In the genomic region with DNA sequence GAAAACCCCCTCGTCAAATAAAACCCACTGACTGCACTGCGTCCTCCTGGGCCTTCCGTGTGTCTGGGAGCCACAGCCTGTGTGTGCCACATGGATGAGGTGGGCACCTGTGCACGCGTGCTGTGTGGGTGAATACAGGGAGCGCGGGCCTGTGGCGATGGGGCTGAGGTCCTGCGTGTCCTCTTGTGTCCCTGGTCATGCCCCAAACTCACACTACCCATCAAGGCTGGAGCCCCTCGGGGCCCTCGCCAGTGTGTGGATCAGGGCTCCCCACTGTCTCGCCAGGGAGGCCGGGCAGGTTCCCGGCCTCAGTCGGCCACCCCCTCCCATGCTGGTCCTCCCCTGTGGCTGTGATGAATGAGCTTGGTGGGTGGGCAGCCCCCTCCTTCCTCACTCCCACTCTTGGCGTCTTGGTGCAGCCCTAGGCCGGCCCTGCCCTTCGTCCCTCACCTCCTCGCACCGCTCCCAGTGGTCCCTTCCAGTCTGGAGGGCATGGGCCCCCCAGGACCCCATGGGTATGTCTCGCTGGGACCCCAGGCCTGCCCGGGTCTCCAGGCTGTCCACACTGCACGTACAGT, we compare ENCODE assay signal across 9 cellular contexts. TPM values are rescaled to one million over a fixed set of nuclear protein-coding genes. Genes with fewer than 3 reads are reported as not detected.
A peak's percentile ranks its signal among the peaks of the same experiment; 100 is the strongest.
DNase-seq lines count a peak whose midpoint lies in the region; ATAC-seq and TF ChIP-seq lines count a peak whose summit lies in the region.
"Had no signal": no experiment of that assay in that cellular context is flagged by ENCODE, and none has a peak within 500 bp of the region (broad histone marks: within the 10 kb centered on the region; RNA-seq: fewer than 3 reads in every experiment).

No MANE protein-coding gene starts in this region.

- no peaks in the 10 kb centered on the region for H3K27me3 Mint-ChIP-seq in chondrocyte (ENCODE audit: low read depth)
- peaks cover 8 to 35% of the 10 kb centered on the region in 2 donors for H3K27me3 Mint-ChIP-seq in natural killer cell (ENCODE audit: low read depth in 2 of 2)

- ATAC-seq in natural killer cell, result no peak
- ATAC-seq in HG02852 (IDR thresholded peaks at IDR 0.05; ENCODE audit: unreplicated experiment), result no peak

- DNase-seq in AG09309 (ENCODE audit: low read depth), result no peak
- DNase-seq in chondrocyte (ENCODE audit: low spot score), result no peak
- DNase-seq in natural killer cell, result no peak
- DNase-seq in retina, result no peak
- DNase-seq in NCI-H2107 treated with DMSO at 0.1 percent for 48 hours (lab: John Stamatoyannopoulos, UW; ENCODE audit: unreplicated experiment), result no peak
- DNase-seq in NCI-H2227 treated with DMSO at 0.1 percent for 48 hours (lab: John Stamatoyannopoulos, UW), result no peak

- H3K36me3 Mint-ChIP-seq in chondrocyte (ENCODE audit: low read depth) (no peaks in the 10 kb centered on the region), natural killer cell (no peaks in the 10 kb centered on the region)

- H3K9me3 ChIP-seq in HUES48 (ENCODE audit: control insufficient read depth, insufficient read depth, low read length), result no peaks in the 10 kb centered on the region

- peaks cover 57% of the 10 kb centered on the region for H3K4me1 Mint-ChIP-seq in chondrocyte (ENCODE audit: low read depth)
- peaks cover 0 to 38% of the 10 kb centered on the region in 2 donors for H3K4me1 Mint-ChIP-seq in natural killer cell

- H3K36me3 ChIP-seq in HUES48 (ENCODE audit: control insufficient read depth, insufficient read depth, low read length), result peaks cover 9% of the 10 kb centered on the region

- H3K9ac ChIP-seq in HUES48 (ENCODE audit: low read depth, low read length), result no peak overlapping the region

- intact Hi-C loops in natural killer cell (cut with micrococcal nuclease), result no loop called here

- H3K4me3 Mint-ChIP-seq in chondrocyte (ENCODE audit: unreplicated experiment) (peak overlapping the region; percentile 61), natural killer cell (peak overlapping the region; percentile 81)

- no peaks in the 10 kb centered on the region for H3K9me3 Mint-ChIP-seq in chondrocyte (ENCODE audit: low read depth)
- no peaks in the 10 kb centered on the region for H3K9me3 Mint-ChIP-seq in natural killer cell

- TF ChIP-seq CTCF in AG09309 (IDR thresholded peaks at IDR 0.05; ENCODE audit: control insufficient read depth, insufficient read depth, low read depth, low read length, missing control alignments), result no peak
- no peak for TF ChIP-seq CTCF in chondrocyte (IDR thresholded peaks at IDR 0.05)
- TF ChIP-seq CTCF in natural killer cell (IDR thresholded peaks at IDR 0.05), result no peak

- H3K4me3 ChIP-seq in AG09309 (ENCODE audit: control insufficient read depth, low read depth, low read length) (peak overlapping the region; percentile 63), HUES48 (ENCODE audit: low read depth, low read length) (peak overlapping the region; percentile 65)

- H3K27ac ChIP-seq in HUES48 (ENCODE audit: low read depth, low read length), result no peak overlapping the region

- peaks cover 49% of the 10 kb centered on the region for H3K27me3 ChIP-seq in HUES48 (ENCODE audit: control insufficient read depth, insufficient read depth, low read length)

- H3K4me1 ChIP-seq in HUES48 (ENCODE audit: control insufficient read depth, insufficient read depth, low read length), result peaks cover 51% of the 10 kb centered on the region

- H3K27ac Mint-ChIP-seq in chondrocyte (ENCODE audit: unreplicated experiment) (peak overlapping the region; percentile 87), natural killer cell (no peak overlapping the region)

RNA-seq across cellular contexts. Expression of a gene that starts 0.7 kb away (rescaled TPM):
- total RNA-seq in chondrocyte (460 to 558 TPM (median 549 TPM) in 3 replicates), natural killer cell (10 to 100 TPM; 40.9 to 68.3 (median 52.9) TPM)

RNA-seq across cellular contexts. Expression of a gene that starts 4.3 kb away (rescaled TPM):
- 0.57 to 5.0 TPM (median 1.4 TPM) in 3 replicates for total RNA-seq in chondrocyte
- total RNA-seq in natural killer cell, result 10 to 100 TPM in 1 of 3 donors, 1 to 10 TPM in 2; 3.4 to 10.1 (median 3.8) TPM
- total RNA-seq: HT1080 had no signal

RNA-seq across cellular contexts. Expression of a gene that starts 10.3 kb away (rescaled TPM):
- total RNA-seq in chondrocyte, result 139 to 173 TPM (median 142 TPM) in 3 replicates
- total RNA-seq in natural killer cell, result 10 to 100 TPM; 48.2 to 63.8 (median 61.2) TPM

RNA-seq across cellular contexts. Expression of a gene that starts 10.6 kb away (rescaled TPM):
- total RNA-seq in chondrocyte (62.3 to 115 TPM (median 69.2 TPM) in 3 replicates), natural killer cell (10 to 100 TPM; 11.2 to 18.6 (median 14.6) TPM)

RNA-seq across cellular contexts. Expression of a gene that starts 13.3 kb away (rescaled TPM):
- 56.0 to 59.1 TPM (median 56.0 TPM) in 3 replicates for total RNA-seq in chondrocyte
- total RNA-seq in natural killer cell, result 100 to 1,000 TPM; 184 to 218 (median 201) TPM
